In genomic region chr1:183689770-183690204, GRCh38 we compare ENCODE assay signal across 13 cellular contexts. TPM values are rescaled to one million over a fixed set of nuclear protein-coding genes. Genes with fewer than 3 reads are reported as not detected.
A peak's percentile ranks its signal among the peaks of the same experiment; 100 is the strongest.
DNase-seq lines count a peak whose midpoint lies in the region; ATAC-seq and TF ChIP-seq lines count a peak whose summit lies in the region.
"Had no signal": no experiment of that assay in that cellular context is flagged by ENCODE, and none has a peak within 500 bp of the region (broad histone marks: within the 10 kb centered on the region; RNA-seq: fewer than 3 reads in every experiment).

No MANE protein-coding gene starts in this region.

- H3K36me3 ChIP-seq in A673 (ENCODE audit: insufficient read depth, low read length, poor library complexity, severe bottlenecking): no peaks in the 10 kb centered on the region

- peak; percentile 15 for DNase-seq in DMS 273 (lab: John Stamatoyannopoulos, UW; ENCODE audit: unreplicated experiment)
- DNase-seq in DMS 273 treated with DMSO at 0.1 percent for 48 hours (lab: John Stamatoyannopoulos, UW): no peak
- no peak for DNase-seq in activated B cell treated with CpG ODN at 0.5 μM for 24 hours
- DNase-seq in A673 (ENCODE audit: low spot score): no peak
- DNase-seq in 8988T: no peak
- no peak for DNase-seq in inferior parietal cortex (ENCODE audit: extremely low spot score)
- DNase-seq: HFFc6, mammary epithelial cell, NCI-H1105 treated with DMSO at 0.1 percent for 48 hours had no signal

- no peak overlapping the region for H3K27ac ChIP-seq in A673 (ENCODE audit: low read depth, low read length, poor library complexity, severe bottlenecking)
- H3K27ac ChIP-seq: 22Rv1 had no signal

- no peaks in the 10 kb centered on the region for H3K36me3 Mint-ChIP-seq in activated B cell treated with CpG ODN at 0.5 μM for 24 hours (ENCODE audit: low read depth)

- H3K9me3 ChIP-seq in A673 (ENCODE audit: low read depth, low read length, poor library complexity, severe bottlenecking): no peaks in the 10 kb centered on the region

- no peak overlapping the region for H3K4me3 Mint-ChIP-seq in activated B cell treated with CpG ODN at 0.5 μM for 24 hours
- H3K4me3 Mint-ChIP-seq: HFFc6 had no signal

- peaks cover 13% of the 10 kb centered on the region for H3K4me1 ChIP-seq in A673 (ENCODE audit: insufficient read depth, low read length, poor library complexity, severe bottlenecking)

- no peaks in the 10 kb centered on the region for H3K9me3 Mint-ChIP-seq in activated B cell treated with CpG ODN at 0.5 μM for 24 hours
- H3K9me3 Mint-ChIP-seq: HFFc6 had no signal

- no peak overlapping the region for H3K4me3 ChIP-seq in A673 (ENCODE audit: low read depth, low read length, poor library complexity, severe bottlenecking)

- H3K4me1 Mint-ChIP-seq in activated B cell treated with CpG ODN at 0.5 μM for 24 hours: peaks cover 8% of the 10 kb centered on the region

- H3K27me3 ChIP-seq in A673 (replicated peaks; ENCODE audit: insufficient read depth, low read depth, low read length, poor library complexity): no peaks in the 10 kb centered on the region

- no TSS peak for BruUV-seq in A673 (replicated peaks; lab: Mats Ljungman, UMichigan)

- intact Hi-C loops in activated B cell treated with CpG ODN at 0.5 μM for 24 hours (cut with micrococcal nuclease): loop anchor here (5.0 kb wide), 1 partner anchor 217 kb away; the partner anchor contains the start of gene SMG7
- intact Hi-C loops in A673 (cut with micrococcal nuclease; ENCODE audit: unreplicated experiment): no loop called here

- POLR2A ChIA-PET in activated B cell treated with CpG ODN at 0.5 μM for 24 hours (lab: Charles Lee) (no interaction called here), A673 (lab: Charles Lee; ENCODE audit: low non-redundant PET) (no interaction called here)

- CTCF ChIA-PET in activated B cell treated with CpG ODN at 0.5 μM for 24 hours (lab: Charles Lee) (interaction anchor here (1.4 to 1.6 kb wide), 2 partner anchors 34 to 226 kb away, joined by 5 to 6 read pairs; no protein-coding TSS in a partner anchor), A673 (lab: Charles Lee) (no interaction called here)

- TF ChIP-seq CTCF in activated B cell treated with CpG ODN at 0.5 μM for 24 hours (IDR thresholded peaks at IDR 0.05) (no peak), A673 (conservative IDR thresholded peaks at IDR 0.05; ENCODE audit: low read depth, low read length) (no peak)

- ATAC-seq in GM19395 (IDR thresholded peaks at IDR 0.05; ENCODE audit: unreplicated experiment): peak; percentile 88
- ATAC-seq in HG02981 (IDR thresholded peaks at IDR 0.05; ENCODE audit: unreplicated experiment): peak; percentile 81
- peak; percentile 77 for ATAC-seq in activated B cell treated with CpG ODN at 0.5 μM for 24 hours (ENCODE audit: low read depth)
- ATAC-seq: sciatic nerve had no signal

- H3K27ac Mint-ChIP-seq in activated B cell treated with CpG ODN at 0.5 μM for 24 hours: peak overlapping the region; percentile 54
- H3K27ac Mint-ChIP-seq: HFFc6 had no signal

- H3K27me3 Mint-ChIP-seq in activated B cell treated with CpG ODN at 0.5 μM for 24 hours: peaks cover 6% of the 10 kb centered on the region

RNA-seq across cellular contexts. Expression of gene APOBEC4, which starts 36.7 kb away (rescaled TPM):
- total RNA-seq in activated B cell treated with CpG ODN at 0.5 μM for 24 hours (not detected in 2 replicates), A673 (2021) (not detected in 2 replicates)
- total RNA-seq: HFFc6, mammary epithelial cell, sciatic nerve had no signal

RNA-seq across cellular contexts. Expression of gene ARPC5, which starts 54.2 kb away (rescaled TPM):
- 193 and 224 TPM in 2 replicates for total RNA-seq in activated B cell treated with CpG ODN at 0.5 μM for 24 hours
- total RNA-seq in A673 (2021): 138 and 158 TPM in 2 replicates
